In genomic region chr3:45409921-45410320, GRCh38 we compare ENCODE assay signal across 14 cellular contexts.
DNase-seq lines count a peak whose midpoint lies in the region; ATAC-seq and TF ChIP-seq lines count a peak whose summit lies in the region.
"Had no signal": no experiment of that assay in that cellular context is flagged by ENCODE, and none has a peak within 500 bp of the region (broad histone marks: within the 10 kb centered on the region; RNA-seq: fewer than 3 reads in every experiment).

No MANE protein-coding gene starts in this region.

- no peak overlapping the region for H3K4me3 ChIP-seq in cardiac fibroblast (replicated peaks in 1 of 2; ENCODE audit: low read depth in 2 of 2, low read length in 2 of 2)
- H3K4me3 ChIP-seq in stomach smooth muscle (ENCODE audit: low read length in 2 of 2): no peak overlapping the region

- TF ChIP-seq CTCF in cardiac fibroblast (IDR thresholded peaks at IDR 0.05; ENCODE audit: low read depth, low read length): no peak

- peak overlapping the region; percentile 53 for H3K27ac ChIP-seq in stomach smooth muscle (ENCODE audit: low read length)

- no peaks in the 10 kb centered on the region for H3K27me3 ChIP-seq in stomach smooth muscle (ENCODE audit: control insufficient read depth in 1 of 2, insufficient read depth in 2 of 2, low read length in 2 of 2)

- peaks cover 20% of the 10 kb centered on the region for H3K4me1 ChIP-seq in stomach smooth muscle (ENCODE audit: control insufficient read depth, insufficient read depth, low read length)

- H3K36me3 ChIP-seq in stomach smooth muscle (ENCODE audit: control insufficient read depth in 2 of 2, insufficient read depth in 2 of 2, low read length in 2 of 2): peaks cover 2% of the 10 kb centered on the region in 2 donors

- peak overlapping the region in 1 of 2 donors; percentile 56 for H3K9ac ChIP-seq in stomach smooth muscle (ENCODE audit: low read length in 2 of 2)

- H3K9me3 ChIP-seq in stomach smooth muscle (ENCODE audit: control insufficient read depth in 2 of 2, low read length in 2 of 2): no peaks in the 10 kb centered on the region

- DNase-seq in MV-4-11 (lab: John Stamatoyannopoulos, UW): peak; percentile 13
- peak; percentile 16 to 47 for DNase-seq in cardiac fibroblast (ENCODE audit: low read depth in 2 of 2)
- DNase-seq in inferior parietal cortex (ENCODE audit: extremely low spot score): peak; percentile 53
- no peak for DNase-seq in activated naive CD4-positive, alpha-beta T cell treated with Interleukin-2 at 50 U/mL for 16 hours
- no peak for DNase-seq in posterior cingulate gyrus
- no peak for DNase-seq in GM03348 (ENCODE audit: low spot score)
- DNase-seq: activated naive CD4-positive, alpha-beta T cell treated with anti-CD3 and anti-CD28 coated beads, Interleukin-2, amount 10 ng/mL, durations not matched to agents 7 days and 5 days; cerebellar nuclear complex; KG1; NCI-H1417; SIG-M5; T-helper 9 cell had no signal

- no peak for ATAC-seq in GM18870 (IDR thresholded peaks at IDR 0.05; ENCODE audit: unreplicated experiment)

- intact Hi-C loops in posterior cingulate gyrus (cut with DNase I): no loop called here

Comparison
In these comparisons a context has a peak if more than half of its experiments do, and no peak if none do; other contexts are left out.
1. DNase-seq: peak in MV-4-11 (single experiment), cardiac fibroblast (2 of 2) and inferior parietal cortex (single experiment); none in activated naive CD4-positive, alpha-beta T cell treated with Interleukin-2 at 50 U/mL for 16 hours (single experiment), posterior cingulate gyrus (0 of 10) and GM03348 (single experiment).